8 cellular contexts compared by ENCODE assay signal in genomic region chr17:4967539-4968165, GRCh38. TPM values are rescaled to one million over a fixed set of nuclear protein-coding genes. Genes with fewer than 3 reads are reported as not detected.
DNase-seq lines count a peak whose midpoint lies in the region; ATAC-seq and TF ChIP-seq lines count a peak whose summit lies in the region.

Gene SPAG7, minus strand, starts transcription at chr17:4967817. Its CDS starts 13 bp downstream, at chr17:4967804.

- no peaks in the 10 kb centered on the region for H3K27me3 ChIP-seq in kidney epithelial cell (ENCODE audit: control insufficient read depth, insufficient read depth, low read length)

- DNase-seq in AG20443 (ENCODE audit: low spot score) (peak; percentile 96), NCI-H446 (lab: John Stamatoyannopoulos, UW) (peak; percentile 89 to 94), cerebellar cortex (ENCODE audit: low spot score) (peak; percentile 98), kidney epithelial cell (ENCODE audit: low read depth) (no peak)
- DNase-seq in activated CD4-positive, CD25-positive, alpha-beta regulatory T cell treated with anti-CD3 and anti-CD28 coated beads, Interleukin-2, amount 50 U/mL, for 72 hours = peak; percentile 93
- peak; percentile 94 for DNase-seq in stimulated activated CD4-positive, alpha-beta T cell treated with anti-CD3 and anti-CD28 coated beads, Interleukin-15, amount 100 ng/mL, for 24 hours

- H3K36me3 ChIP-seq in kidney epithelial cell (ENCODE audit: control insufficient read depth, insufficient read depth, low read length) = no peaks in the 10 kb centered on the region

- ATAC-seq in GM19043 (IDR thresholded peaks at IDR 0.05; ENCODE audit: low read depth, unreplicated experiment) (peak; percentile 51), HG03354 (IDR thresholded peaks at IDR 0.05; ENCODE audit: poor library complexity, severe bottlenecking, unreplicated experiment) (peak; percentile 67)

- H3K4me3 ChIP-seq in kidney epithelial cell (ENCODE audit: low read depth, low read length) = peak within 1 kb of the TSS; percentile 63

- no peak for TF ChIP-seq CTCF in kidney epithelial cell (IDR thresholded peaks at IDR 0.05; ENCODE audit: insufficient read depth, low read length, poor library complexity, severe bottlenecking)

RNA-seq across cellular contexts. Expression of gene SPAG7, which starts in this region (rescaled TPM):
- total RNA-seq in kidney epithelial cell = 74.6 and 88.7 TPM in 2 replicates
